8 cellular contexts compared by ENCODE assay signal in the genomic region with DNA sequence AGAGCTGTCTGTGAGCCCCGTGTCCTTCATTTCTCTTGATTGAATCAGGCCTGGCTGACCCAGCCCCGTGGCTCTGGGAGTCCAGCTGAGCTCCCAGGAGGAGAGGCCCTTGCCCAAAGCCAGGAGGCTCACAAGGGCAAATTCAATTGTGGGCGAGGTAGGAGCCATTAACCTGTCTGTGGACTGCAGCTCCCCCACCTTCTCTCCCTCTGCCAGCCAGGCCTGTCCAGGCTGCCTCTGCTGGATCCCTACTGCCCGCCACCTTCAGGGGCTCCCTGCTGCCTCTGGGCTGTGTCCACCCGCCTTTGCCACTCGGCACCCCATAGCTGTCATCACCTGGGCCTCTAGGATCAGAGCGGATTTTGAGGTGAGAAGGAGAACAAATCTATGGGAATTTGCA.
"Had no signal": no experiment of that assay in that cellular context is flagged by ENCODE, and none has a peak within 500 bp of the region (broad histone marks: within the 10 kb centered on the region; RNA-seq: fewer than 3 reads in every experiment).

No MANE protein-coding gene starts in this region.

- ATAC-seq: K562 had no signal

- H3K4me3 ChIP-seq: GM23248, K562 had no signal

- H2AFZ ChIP-seq: GM23248 had no signal

- H3K9ac ChIP-seq: GM23248 had no signal

- H3K27ac ChIP-seq: GM23248, HL-60 had no signal

- DNase-seq: GM23248, GOT3, H9, HCEC 1CT, IMR-90, KG1 had no signal
